ENCODE assay signal across 8 cellular contexts in the genomic region with DNA sequence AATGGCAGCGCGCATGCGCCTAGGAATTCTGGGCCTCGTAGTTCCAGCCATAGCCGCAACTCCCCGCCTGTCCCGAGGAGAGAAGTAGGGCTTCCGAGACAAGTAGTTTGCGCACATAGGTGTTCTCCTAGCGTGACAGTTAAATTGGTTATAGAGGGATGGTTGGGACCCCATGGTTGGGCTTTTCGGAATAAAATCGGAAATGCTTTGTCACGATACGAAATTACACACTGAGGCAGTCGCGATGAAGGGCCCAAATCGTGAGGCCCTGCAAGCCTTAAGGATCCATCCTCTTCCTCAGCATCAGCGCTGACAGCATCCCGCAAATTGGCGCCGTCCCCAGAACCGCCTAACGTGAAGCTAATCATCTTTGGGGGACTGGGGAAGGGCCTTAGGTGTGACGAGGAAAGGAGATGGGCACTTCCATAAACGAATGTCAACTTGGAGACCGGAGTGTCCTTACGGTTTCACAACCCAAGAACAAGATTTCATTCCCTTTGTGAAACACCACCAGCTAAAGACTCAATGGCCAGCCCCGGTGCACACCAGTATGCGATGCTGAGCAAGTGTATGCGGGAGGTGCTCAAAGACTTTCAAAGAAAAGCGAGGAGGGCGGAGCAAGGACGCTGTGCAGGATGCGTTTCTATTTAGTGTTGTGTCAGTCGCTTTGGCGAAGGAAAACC. TPM values are rescaled to one million over a fixed set of nuclear protein-coding genes. Genes with fewer than 3 reads are reported as not detected.
DNase-seq lines count a peak whose midpoint lies in the region; ATAC-seq and TF ChIP-seq lines count a peak whose summit lies in the region.

No MANE protein-coding gene starts in this region.

- peak overlapping the region; percentile 90 for H3K9ac ChIP-seq in endocrine pancreas (ENCODE audit: control insufficient read depth, insufficient read depth, low read length)
- H3K9ac ChIP-seq in mucosa of rectum (ENCODE audit: low read depth in 1 of 2, low read length in 2 of 2): peak overlapping the region; percentile 60 to 76

- TF ChIP-seq CTCF in Caco-2 (IDR thresholded peaks at IDR 0.05; ENCODE audit: insufficient read depth in 1 of 2, low read depth in 1 of 2, low read length in 1 of 2, severe bottlenecking in 1 of 2, unreplicated experiment in 1 of 2) (no peak), HL-60 (IDR thresholded peaks at IDR 0.05; ENCODE audit: insufficient read depth, low read length) (no peak)

- H3K27ac Mint-ChIP-seq in Caco-2 (ENCODE audit: unreplicated experiment): peak overlapping the region; percentile 56

- peak overlapping the region; percentile 92 for H3K4me3 Mint-ChIP-seq in Caco-2 (ENCODE audit: unreplicated experiment)

- POLR2A ChIA-PET in Caco-2 (lab: Charles Lee): interaction anchor here (0.5 kb wide), 1 partner anchor 338 kb away, joined by 3 read pairs; no protein-coding TSS in a partner anchor

- no peaks in the 10 kb centered on the region for H3K27me3 ChIP-seq in Caco-2 (replicated peaks; ENCODE audit: control insufficient read depth, insufficient read depth, low read length)
- no peaks in the 10 kb centered on the region for H3K27me3 ChIP-seq in HL-60 (ENCODE audit: insufficient read depth, poor library complexity, severe bottlenecking)
- H3K27me3 ChIP-seq in endocrine pancreas (ENCODE audit: control insufficient read depth, insufficient read depth, low read length): no peaks in the 10 kb centered on the region
- H3K27me3 ChIP-seq in mucosa of rectum (ENCODE audit: control insufficient read depth in 2 of 2, insufficient read depth in 2 of 2, low read length in 2 of 2): no peaks in the 10 kb centered on the region

- H3K36me3 ChIP-seq in Caco-2 (ENCODE audit: control insufficient read depth, insufficient read depth, low read length) (no peaks in the 10 kb centered on the region), endocrine pancreas (ENCODE audit: control insufficient read depth, insufficient read depth, low read length) (no peaks in the 10 kb centered on the region), mucosa of rectum (ENCODE audit: control insufficient read depth in 2 of 2, insufficient read depth in 2 of 2, low read length in 2 of 2) (no peaks in the 10 kb centered on the region)

- H3K4me3 ChIP-seq in Caco-2 (ENCODE audit: low read depth, low read length): peak overlapping the region; percentile 40
- peak overlapping the region; percentile 93 for H3K4me3 ChIP-seq in HL-60 (replicated peaks; ENCODE audit: insufficient read depth, low read length)
- peak overlapping the region; percentile 85 for H3K4me3 ChIP-seq in endocrine pancreas (ENCODE audit: control insufficient read depth, insufficient read depth, low read length)
- peak overlapping the region; percentile 81 to 95 for H3K4me3 ChIP-seq in mucosa of rectum (ENCODE audit: low read length in 2 of 2)

- no peak for ATAC-seq in stimulated activated naive CD8-positive, alpha-beta T cell treated with anti-CD3 and anti-CD28 coated beads, Interleukin-15, Interleukin-2, amounts not matched to agents 100 U/mL and 50 U/mL, for 24 hours
- ATAC-seq in HG03442 (IDR thresholded peaks at IDR 0.05; ENCODE audit: unreplicated experiment) (no peak), HG02938 (IDR thresholded peaks at IDR 0.05; ENCODE audit: unreplicated experiment) (no peak)

- no peaks in the 10 kb centered on the region; the same call in 1 of the 2 replicates for H3K4me1 ChIP-seq in Caco-2
- H3K4me1 ChIP-seq in endocrine pancreas (ENCODE audit: control insufficient read depth, insufficient read depth, low read length): peaks cover 12% of the 10 kb centered on the region
- peaks cover 8 to 15% of the 10 kb centered on the region in 2 donors for H3K4me1 ChIP-seq in mucosa of rectum (ENCODE audit: control insufficient read depth in 2 of 2, insufficient read depth in 2 of 2, low read length in 2 of 2)

- H3K9me3 ChIP-seq in Caco-2 (no peaks in the 10 kb centered on the region), endocrine pancreas (ENCODE audit: control insufficient read depth, low read length) (no peaks in the 10 kb centered on the region), mucosa of rectum (ENCODE audit: control insufficient read depth in 2 of 2, low read length in 2 of 2) (no peaks in the 10 kb centered on the region)

- peaks cover 8% of the 10 kb centered on the region for H3K36me3 Mint-ChIP-seq in Caco-2 (ENCODE audit: insufficient read depth, unreplicated experiment)

- intact Hi-C loops in Caco-2 (cut with micrococcal nuclease; ENCODE audit: unreplicated experiment): loop anchor here (2.0 kb wide), 2 partner anchors 30 to 120 kb away; no protein-coding TSS in a partner anchor

- BruUV-seq in Caco-2 (replicated peaks; lab: Mats Ljungman, UMichigan): no TSS peak

- peak in 1 of 2 experiments; percentile 16 for DNase-seq in Caco-2
- peak in 1 of 2 experiments; percentile 7 for DNase-seq in HL-60 (ENCODE audit: low read depth in 1 of 2, low spot score in 1 of 2)
- DNase-seq in activated CD4-positive, alpha-beta T cell treated with anti-CD3 and anti-CD28 coated beads, Interleukin-2, amount 50 U/mL, for 48 hours: peak; percentile 46 to 56
- DNase-seq in stimulated activated naive CD8-positive, alpha-beta T cell treated with anti-CD3 and anti-CD28 coated beads, Interleukin-15, Interleukin-2, amounts not matched to agents 100 U/mL and 50 U/mL, for 24 hours: peak; percentile 52

- H3K27ac ChIP-seq in HL-60 (replicated peaks): no peak overlapping the region
- peak overlapping the region in 1 of 2 donors; percentile 52 for H3K27ac ChIP-seq in mucosa of rectum (ENCODE audit: low read depth in 2 of 2, low read length in 2 of 2)

- no peaks in the 10 kb centered on the region for H3K27me3 Mint-ChIP-seq in Caco-2 (ENCODE audit: insufficient read depth, unreplicated experiment)

- CTCF ChIA-PET in Caco-2 (lab: Charles Lee): interaction anchor here (0.6 kb wide), 1 partner anchor 520 kb away, joined by 4 read pairs; no protein-coding TSS in a partner anchor

- H3K9me3 Mint-ChIP-seq in Caco-2 (ENCODE audit: unreplicated experiment): no peaks in the 10 kb centered on the region

- H3K4me1 Mint-ChIP-seq in Caco-2 (ENCODE audit: low read depth, unreplicated experiment): peaks cover 9% of the 10 kb centered on the region

RNA-seq across cellular contexts. Expression of gene TTBK2, which starts 0.6 kb away (rescaled TPM):
- 9.7 and 10.1 TPM in 2 replicates for total RNA-seq in Caco-2 (2022)

Comparison
In these comparisons a context has a peak if more than half of its experiments do, and no peak if none do; other contexts are left out.
1. H3K4me3 ChIP-seq: peak in every context shown above with its lines; median percentile 93 in HL-60; 88 in mucosa of rectum; 85 in endocrine pancreas; 40 in Caco-2.